Comparison of ENCODE assay signal across 10 cellular contexts in the genomic region with DNA sequence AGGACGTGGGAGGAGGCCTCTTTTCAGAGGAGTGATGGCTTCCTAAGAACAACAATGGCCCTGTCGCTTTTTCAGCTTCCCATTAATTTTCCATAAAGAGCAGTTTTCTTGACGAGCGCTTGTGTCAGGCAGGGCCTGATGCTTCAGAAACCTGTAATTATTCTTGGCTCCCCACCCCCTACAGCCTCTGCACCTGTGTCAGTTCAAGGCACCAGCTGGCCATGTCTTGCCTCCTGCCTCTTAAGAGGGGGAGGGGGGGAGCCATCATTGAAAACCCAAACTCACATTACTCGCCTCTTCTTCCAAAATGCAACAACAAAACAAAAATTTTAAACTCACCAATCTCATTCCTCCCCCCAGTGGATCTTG. TPM values are rescaled to one million over a fixed set of nuclear protein-coding genes. Genes with fewer than 3 reads are reported as not detected.
A peak's percentile ranks its signal among the peaks of the same experiment; 100 is the strongest.
DNase-seq lines count a peak whose midpoint lies in the region; ATAC-seq and TF ChIP-seq lines count a peak whose summit lies in the region.
"Had no signal": no experiment of that assay in that cellular context is flagged by ENCODE, and none has a peak within 500 bp of the region (broad histone marks: within the 10 kb centered on the region; RNA-seq: fewer than 3 reads in every experiment).

No MANE protein-coding gene starts in this region.

- H3K4me1 ChIP-seq in mammary epithelial cell (ENCODE audit: insufficient read depth, low read length): peaks cover 32% of the 10 kb centered on the region

- H3K4me2 ChIP-seq in mammary epithelial cell (ENCODE audit: insufficient read depth, low read depth, low read length): no peak overlapping the region

- peaks cover 14% of the 10 kb centered on the region for H3K36me3 Mint-ChIP-seq in MCF 10A (ENCODE audit: insufficient read depth, unreplicated experiment)

- ATAC-seq in GM18870 (IDR thresholded peaks at IDR 0.05; ENCODE audit: unreplicated experiment) (no peak), HG02678 (IDR thresholded peaks at IDR 0.05; ENCODE audit: unreplicated experiment) (no peak)

- H3K27me3 ChIP-seq in mammary epithelial cell (ENCODE audit: insufficient read depth, low read length): no peaks in the 10 kb centered on the region

- no peak for DNase-seq in MCF 10A (ENCODE audit: unreplicated experiment)
- no peak for DNase-seq in mammary epithelial cell
- DNase-seq in cerebellar nuclear complex (lab: John Stamatoyannopoulos, UW): peak; percentile 39 to 86
- peak; percentile 62 for DNase-seq in myocyte (ENCODE audit: low read depth)
- no peak for DNase-seq in SIG-M5 (lab: John Stamatoyannopoulos, UW)
- DNase-seq in activated CD4-positive, CD25-positive, alpha-beta regulatory T cell treated with anti-CD3 and anti-CD28 coated beads, Interleukin-2, amount 50 U/mL, for 72 hours: no peak
- DNase-seq: AML-193 had no signal

- H3K79me2 ChIP-seq in mammary epithelial cell (ENCODE audit: insufficient read depth, low read length): peaks cover 100% of the 10 kb centered on the region

- H3K9me3 Mint-ChIP-seq in MCF 10A (ENCODE audit: unreplicated experiment): peaks cover 7% of the 10 kb centered on the region

- in situ Hi-C loops in mammary epithelial cell (cut with MboI; ENCODE audit: low sequenced_read_pairs in 2 of 2): no loop called here

- intact Hi-C loops in MCF 10A (cut with micrococcal nuclease): no loop called here
- intact Hi-C loops in mammary epithelial cell (cut with micrococcal nuclease): loop anchor here (10.0 kb wide), 1 partner anchor 149 kb away; no protein-coding TSS in a partner anchor

- no peak overlapping the region for H2AFZ ChIP-seq in mammary epithelial cell (ENCODE audit: low read depth, low read length)

- H3K27ac ChIP-seq in mammary epithelial cell (ENCODE audit: insufficient read depth, low read depth, low read length): no peak overlapping the region

- WGBS in mammary epithelial cell (ENCODE audit: low coverage, missing lambda C conversion rate): 100% methylated on average over 1 of the region's 5 CpGs

- dilution Hi-C loops in mammary epithelial cell (cut with HindIII; ENCODE audit: low sequenced_read_pairs): no loop called here

- POLR2A ChIA-PET in MCF 10A (lab: Yijun Ruan, JAX): interaction anchor here (0.5 to 7.0 kb wide), 8 partner anchors 8 to 1063 kb away, joined by 3 to 61 read pairs (median 4); a partner anchor contains a TSS

- BruUV-seq in MCF 10A (replicated peaks; lab: Mats Ljungman, UMichigan): TSS peak; percentile 64
- BruUV-seq in mammary epithelial cell (replicated peaks; lab: Mats Ljungman, UMichigan): no TSS peak

- H3K36me3 ChIP-seq in mammary epithelial cell (ENCODE audit: insufficient read depth, low read length): peaks cover 20% of the 10 kb centered on the region

- peaks cover 4% of the 10 kb centered on the region for H4K20me1 ChIP-seq in mammary epithelial cell (ENCODE audit: insufficient read depth, low read length)

- H3K27ac Mint-ChIP-seq in MCF 10A (ENCODE audit: low read depth, unreplicated experiment): peak overlapping the region; percentile 78

- no peaks in the 10 kb centered on the region for H3K9me3 ChIP-seq in mammary epithelial cell (replicated peaks; ENCODE audit: insufficient read depth, low read length)

- no peak overlapping the region for H3K9ac ChIP-seq in mammary epithelial cell (ENCODE audit: insufficient read depth, low read length)

- CTCF ChIA-PET in MCF 10A (lab: Yijun Ruan, JAX) (interaction anchor here (1.0 kb wide), 1 partner anchor 30 kb away, joined by 3 read pairs; no protein-coding TSS in a partner anchor), mammary epithelial cell (lab: Charles Lee; ENCODE audit: low non-redundant PET) (no interaction called here)

- H3K4me3 ChIP-seq in mammary epithelial cell (replicated peaks in 1 of 3; ENCODE audit: insufficient read depth in 1 of 3, low read depth in 2 of 3, low read length in 3 of 3): no peak overlapping the region
- H3K4me3 ChIP-seq: skin epidermis had no signal

- TF ChIP-seq CTCF in MCF 10A (IDR thresholded peaks at IDR 0.05; ENCODE audit: unreplicated experiment) (no peak), mammary epithelial cell (conservative IDR thresholded peaks at IDR 0.05 in 1 of 2, IDR thresholded peaks at IDR 0.05 in 1 of 2; ENCODE audit: extremely low read depth in 1 of 2, insufficient read depth in 1 of 2, low read depth in 1 of 2, low read length in 2 of 2) (no peak)

- peak overlapping the region; percentile 59 for H3K4me3 Mint-ChIP-seq in MCF 10A (ENCODE audit: unreplicated experiment)

- H3K27me3 Mint-ChIP-seq in MCF 10A (ENCODE audit: insufficient read depth, unreplicated experiment): no peaks in the 10 kb centered on the region

- peaks cover 57% of the 10 kb centered on the region for H3K4me1 Mint-ChIP-seq in MCF 10A (ENCODE audit: insufficient read depth, unreplicated experiment)

RNA-seq across cellular contexts. Expression of a gene that starts 32.3 kb away (rescaled TPM):
- total RNA-seq in MCF 10A (2022): 40.1 and 51.8 TPM in 2 replicates
- total RNA-seq in mammary epithelial cell: 10 to 100 TPM; 41.3 to 81.5 TPM
- 32.7 TPM for polyA plus RNA-seq in mammary epithelial cell
- 90.2 TPM for polyA minus RNA-seq in mammary epithelial cell
- total RNA-seq in myocyte: 8.1 and 12.2 TPM in 2 replicates
- 11.5 TPM for polyA plus RNA-seq in myocyte (2012)

Comparison
In these comparisons a context has a peak if more than half of its experiments do, and no peak if none do; other contexts are left out.
1. DNase-seq: peak in cerebellar nuclear complex (2 of 2) and myocyte (single experiment); none in MCF 10A (single experiment), mammary epithelial cell (single experiment), SIG-M5 (single experiment) and activated CD4-positive, CD25-positive, alpha-beta regulatory T cell treated with anti-CD3 and anti-CD28 coated beads, Interleukin-2, amount 50 U/mL, for 72 hours (single experiment).